9 cellular contexts compared by ENCODE assay signal in the genomic region with DNA sequence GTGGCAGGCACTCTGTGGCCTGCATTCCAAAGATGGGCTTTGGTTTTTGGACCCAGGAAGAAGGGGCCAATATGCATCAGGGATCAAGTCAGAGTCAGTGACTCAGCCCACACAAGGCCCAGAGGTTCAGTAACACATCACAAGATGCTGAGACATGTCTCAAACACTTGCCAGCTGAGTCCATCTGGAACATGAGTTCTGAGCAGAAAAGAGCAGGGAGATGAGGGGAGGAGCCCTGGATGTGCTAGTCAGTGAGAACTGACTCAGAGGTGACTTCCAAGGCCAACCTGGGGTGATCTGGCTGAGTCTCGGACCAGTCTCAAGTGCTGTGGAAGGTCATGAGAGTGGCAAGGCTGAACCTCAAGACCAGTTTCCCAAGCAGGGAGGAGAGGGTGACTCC.
DNase-seq lines count a peak whose midpoint lies in the region; ATAC-seq and TF ChIP-seq lines count a peak whose summit lies in the region.
"Had no signal": no experiment of that assay in that cellular context is flagged by ENCODE, and none has a peak within 500 bp of the region (broad histone marks: within the 10 kb centered on the region; RNA-seq: fewer than 3 reads in every experiment).

No MANE protein-coding gene starts in this region.

- intact Hi-C loops in spleen (cut with DNase I; ENCODE audit: low total_unique reads), result no loop called here
- intact Hi-C loops in CD14-positive monocyte (cut with micrococcal nuclease), result no loop called here

- POLR2A ChIA-PET in T-cell (lab: Charles Lee), result no interaction called here

- TF ChIP-seq CTCF in spleen (IDR thresholded peaks at IDR 0.05 in 8 of 11, conservative IDR thresholded peaks at IDR 0.05 in 3 of 11) (no peak), CD14-positive monocyte (IDR thresholded peaks at IDR 0.05) (no peak)

- H3K4me3 Mint-ChIP-seq in CD14-positive monocyte, result no peak overlapping the region
- no peak overlapping the region for H3K4me3 Mint-ChIP-seq in T-cell
- H3K4me3 Mint-ChIP-seq: T-helper 1 cell treated with Interleukin-12 subunit alpha and Interleukin-12 subunit beta and Interleukin-4 antibody, amounts not matched to agents 30 μg/mL and 1 μg/mL, for 36 hours had no signal

- TF ChIP-seq POLR2A in spleen (IDR thresholded peaks at IDR 0.05), result no peak

- H3K36me3 ChIP-seq in spleen, result no peaks in the 10 kb centered on the region

- H3K27ac Mint-ChIP-seq in CD14-positive monocyte (no peak overlapping the region), T-cell (no peak overlapping the region)
- H3K27ac Mint-ChIP-seq: T-helper 1 cell treated with Interleukin-12 subunit alpha and Interleukin-12 subunit beta and Interleukin-4 antibody, amounts not matched to agents 30 μg/mL and 1 μg/mL, for 36 hours had no signal

- ATAC-seq in T-cell (replicated peaks in 1 of 4), result no peak

- H3K36me3 Mint-ChIP-seq in CD14-positive monocyte (no peaks in the 10 kb centered on the region), T-cell (no peaks in the 10 kb centered on the region)

- DNase-seq in HCEC 1CT (peak; percentile 100), astrocyte of the hippocampus (ENCODE audit: low read depth, low spot score) (peak; percentile 61), hepatic stellate cell (ENCODE audit: low spot score) (peak; percentile 93), spleen (no peak), CD14-positive monocyte (ENCODE audit: low spot score) (no peak), midbrain (lab: John Stamatoyannopoulos, UW) (no peak), T-cell (no peak)
- no peak for DNase-seq in stimulated activated CD4-positive, alpha-beta T cell treated with anti-CD3 and anti-CD28 coated beads, Interleukin-12 subunit alpha, Interleukin-12 subunit beta, amount 100 ng/mL, for 4 hours

- CTCF ChIA-PET in T-cell (lab: Charles Lee), result interaction anchor here in 1 of 2 donors (0.6 kb wide), 1 partner anchor 383 kb away, joined by 4 read pairs; no protein-coding TSS in a partner anchor

- WGBS in spleen, 5 donors, result 11 to 62% (median 58%) methylated on average over 1 of the region's 1 CpG

- peaks cover 10 to 28% (median 17%) of the 10 kb centered on the region in 6 donors for H3K4me1 ChIP-seq in spleen

- H3K27ac ChIP-seq in spleen, result peak overlapping the region in 7 of 8 donors; percentile 44 to 64 (median 55)

- H3K9me3 Mint-ChIP-seq in CD14-positive monocyte (peaks cover 0 to 7% (median 3%) of the 10 kb centered on the region in 7 donors), T-cell (peaks cover 0 to 7% (median 0%) of the 10 kb centered on the region in 3 donors)
- H3K9me3 Mint-ChIP-seq: T-helper 1 cell treated with Interleukin-12 subunit alpha and Interleukin-12 subunit beta and Interleukin-4 antibody, amounts not matched to agents 30 μg/mL and 1 μg/mL, for 36 hours had no signal

- no peak overlapping the region for H3K4me3 ChIP-seq in spleen

- H3K27me3 ChIP-seq in spleen (replicated peaks in 1 of 7), result no peaks in the 10 kb centered on the region

- H3K4me1 Mint-ChIP-seq in CD14-positive monocyte (peaks cover 6% of the 10 kb centered on the region), T-cell (peaks cover 22 to 30% (median 28%) of the 10 kb centered on the region in 3 donors)

- no peaks in the 10 kb centered on the region for H3K9me3 ChIP-seq in spleen

- H3K27me3 Mint-ChIP-seq in CD14-positive monocyte (ENCODE audit: low read depth in 3 of 3) (peaks cover 0 to 4% (median 2%) of the 10 kb centered on the region in 3 donors), T-cell (no peaks in the 10 kb centered on the region)

Comparison
In these comparisons a context has a peak if more than half of its experiments do, and no peak if none do; other contexts are left out.
1. DNase-seq: peak in HCEC 1CT (single experiment), astrocyte of the hippocampus (single experiment) and hepatic stellate cell (single experiment); none in spleen (single experiment), CD14-positive monocyte (single experiment), stimulated activated CD4-positive, alpha-beta T cell treated with anti-CD3 and anti-CD28 coated beads, Interleukin-12 subunit alpha, Interleukin-12 subunit beta, amount 100 ng/mL, for 4 hours (single experiment), midbrain (single experiment) and T-cell (0 of 34).